Comparison of ENCODE assay signal across 9 cellular contexts in the genomic region with DNA sequence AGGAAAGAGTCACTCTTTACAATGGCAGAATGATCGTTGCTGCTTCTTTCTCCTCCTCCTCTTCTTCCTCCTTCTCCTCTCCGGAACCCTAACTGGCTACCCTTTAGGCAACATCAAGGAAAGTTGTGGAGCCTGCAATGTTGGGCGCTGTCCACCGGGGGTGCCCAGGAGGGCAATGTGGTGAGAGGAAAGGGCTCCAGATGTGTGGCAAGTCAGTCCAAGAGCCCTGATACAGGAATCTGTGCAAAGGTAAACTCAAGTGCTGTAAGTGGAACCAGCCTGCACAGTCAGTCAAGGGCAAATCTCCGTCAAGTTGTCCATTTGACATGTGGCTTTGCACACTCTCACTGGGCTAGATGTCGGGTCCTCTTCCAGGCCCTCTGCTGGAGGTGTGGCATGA. TPM values are rescaled to one million over a fixed set of nuclear protein-coding genes. Genes with fewer than 3 reads are reported as not detected.
DNase-seq lines count a peak whose midpoint lies in the region; ATAC-seq and TF ChIP-seq lines count a peak whose summit lies in the region.
"Had no signal": no experiment of that assay in that cellular context is flagged by ENCODE, and none has a peak within 500 bp of the region (broad histone marks: within the 10 kb centered on the region; RNA-seq: fewer than 3 reads in every experiment).

No MANE protein-coding gene starts in this region.

- no peak overlapping the region for H3K4me2 ChIP-seq in SK-N-SH

- no peak for TF ChIP-seq POLR2A in gastroesophageal sphincter (IDR thresholded peaks at IDR 0.05)

- H3K9me3 ChIP-seq in SK-N-SH (no peaks in the 10 kb centered on the region), gastroesophageal sphincter (no peaks in the 10 kb centered on the region)

- H3K79me2 ChIP-seq in SK-N-SH (ENCODE audit: insufficient read depth): no peaks in the 10 kb centered on the region

- POLR2A ChIA-PET in SK-N-SH (lab: Yijun Ruan, JAX): interaction anchor here (2.3 kb wide), 1 partner anchor 52 kb away, joined by 7 read pairs; a partner anchor contains a TSS

- H3K27me3 ChIP-seq in SK-N-SH (ENCODE audit: insufficient read depth) (peaks cover 19% of the 10 kb centered on the region), gastroesophageal sphincter (no peaks in the 10 kb centered on the region)

- H3K9me2 ChIP-seq in SK-N-SH: no peaks in the 10 kb centered on the region

- ATAC-seq in GM19397 (IDR thresholded peaks at IDR 0.05; ENCODE audit: unreplicated experiment) (no peak), gastroesophageal sphincter (no peak)

- H2AFZ ChIP-seq in SK-N-SH (ENCODE audit: low read depth): no peak overlapping the region

- no peaks in the 10 kb centered on the region for H4K20me1 ChIP-seq in SK-N-SH (ENCODE audit: insufficient read depth)

- WGBS in SK-N-SH (ENCODE audit: low lambda C conversion rate): 49% methylated on average over 6 of the region's 6 CpGs
- WGBS in gastroesophageal sphincter (ENCODE audit: low coverage in 1 of 2), 2 donors: 33 to 47% methylated on average over 2 to 3 of the region's 6 CpGs

- TF ChIP-seq RAD21 in SK-N-SH (IDR thresholded peaks at IDR 0.05; ENCODE audit: low read length): peak; percentile 41

- TF ChIP-seq CTCF in GM10266 (IDR thresholded peaks at IDR 0.05; ENCODE audit: control insufficient read depth, insufficient read depth, low read depth, missing control alignments) (peak; percentile 3), SK-N-SH (IDR thresholded peaks at IDR 0.05) (peak; percentile 56), gastroesophageal sphincter (IDR thresholded peaks at IDR 0.05) (peak in 1 of 4 experiments; percentile 33)

- no peaks in the 10 kb centered on the region for H3F3A ChIP-seq in SK-N-SH (replicated peaks; ENCODE audit: insufficient read depth)

- H3K36me3 ChIP-seq in SK-N-SH (replicated peaks in 1 of 2; ENCODE audit: control insufficient read depth in 1 of 2, insufficient read depth in 2 of 2, low read length in 1 of 2) (no peaks in the 10 kb centered on the region), gastroesophageal sphincter (no peaks in the 10 kb centered on the region)

- H3K9ac ChIP-seq in SK-N-SH: no peak overlapping the region

- H3K4me1 ChIP-seq in SK-N-SH (ENCODE audit: control insufficient read depth in 1 of 2, insufficient read depth in 2 of 2, low read depth in 1 of 2, low read length in 1 of 2) (peaks cover 9 to 72% of the 10 kb centered on the region in 2 experiments; a peak in 3 of 4 replicates), gastroesophageal sphincter (peaks cover 5 to 81% (median 11%) of the 10 kb centered on the region in 3 donors)

- TF ChIP-seq EP300 in SK-N-SH (IDR thresholded peaks at IDR 0.05; ENCODE audit: borderline replicate concordance in 1 of 2, low read depth in 1 of 2, low read length in 1 of 2) (no peak), gastroesophageal sphincter (IDR thresholded peaks at IDR 0.05) (no peak)

- DNase-seq in AG08396 (ENCODE audit: low spot score) (peak; percentile 26), GM10266 (ENCODE audit: extremely low spot score) (no peak), SK-N-SH (peak; percentile 49), iris pigment epithelial cell (ENCODE audit: low read depth) (peak; percentile 7), amygdala (lab: John Stamatoyannopoulos, UW) (no peak), amniotic stem cell (lab: John Stamatoyannopoulos, UW) (no peak)

- H3K4me3 ChIP-seq in SK-N-SH (ENCODE audit: low read depth in 2 of 2, low read length in 1 of 2): no peak overlapping the region; a peak in 1 of 4 replicates
- H3K4me3 ChIP-seq in gastroesophageal sphincter: no peak overlapping the region

- H3K27ac ChIP-seq in SK-N-SH (ENCODE audit: low read depth in 2 of 2, low read length in 1 of 2): peak overlapping the region in 1 of 2 experiments; percentile 86; a peak in 1 of 4 replicates
- peak overlapping the region in 2 of 4 donors; percentile 38 to 80 for H3K27ac ChIP-seq in gastroesophageal sphincter
- H3K27ac ChIP-seq: VCaP had no signal

- CTCF ChIA-PET in SK-N-SH (lab: Yijun Ruan, JAX): interaction anchor here (0.8 to 15.8 kb wide), 10 partner anchors 9 to 131 kb away, joined by 3 to 257 read pairs (median 28); no protein-coding TSS in a partner anchor

TF ChIP-seq in SK-N-SH, 30 proteins besides CTCF, POLR2A, EP300 and RAD21:
- 0 out of 2 replicates have a peak, but pooled peaks have one; percentile 11 for TF ChIP-seq SMC3 (IDR thresholded peaks at IDR 0.05; ENCODE audit: low read depth, low read length)
- TF ChIP-seq SIN3A (IDR thresholded peaks at IDR 0.05; ENCODE audit: borderline replicate concordance, low read depth, low read length): no peak

RNA-seq across cellular contexts. Expression of a gene that starts 2.8 kb away (rescaled TPM):
- 1.5 and 1.8 TPM in 2 replicates for polyA plus RNA-seq in SK-N-SH (2012; rRNA removed)
- 1.8 and 2.6 TPM in 2 replicates for polyA plus RNA-seq in SK-N-SH (2012; cell fraction: cytosol; rRNA removed)
- polyA plus RNA-seq in SK-N-SH (2012; cell fraction: nucleus; rRNA removed): 5.9 and 6.6 TPM in 2 replicates
- 10 to 100 TPM in 2 of 4 donors, 1 to 10 TPM in 2; 8.8 to 19.0 (median 9.9) TPM for total RNA-seq in gastroesophageal sphincter

RNA-seq across cellular contexts. Expression of a gene that starts 52.7 kb away (rescaled TPM):
- 22.3 and 29.8 TPM in 2 replicates for polyA plus RNA-seq in SK-N-SH (2012; rRNA removed)
- 31.2 and 78.5 TPM in 2 replicates for polyA plus RNA-seq in SK-N-SH (2012; cell fraction: cytosol; rRNA removed)
- 5.0 and 10.0 TPM in 2 replicates for polyA plus RNA-seq in SK-N-SH (2012; cell fraction: nucleus; rRNA removed)
- 10 to 100 TPM in 1 of 4 donors, 1 to 10 TPM in 3; 5.7 to 10.6 (median 8.8) TPM for total RNA-seq in gastroesophageal sphincter

Comparison
In these comparisons a context has a peak if more than half of its experiments do, and no peak if none do; other contexts are left out.
1. DNase-seq: peak in AG08396 (single experiment), SK-N-SH (single experiment) and iris pigment epithelial cell (single experiment); none in GM10266 (single experiment), amygdala (0 of 56) and amniotic stem cell (single experiment).